ENCODE assay signal across 25 cellular contexts in the genomic region with DNA sequence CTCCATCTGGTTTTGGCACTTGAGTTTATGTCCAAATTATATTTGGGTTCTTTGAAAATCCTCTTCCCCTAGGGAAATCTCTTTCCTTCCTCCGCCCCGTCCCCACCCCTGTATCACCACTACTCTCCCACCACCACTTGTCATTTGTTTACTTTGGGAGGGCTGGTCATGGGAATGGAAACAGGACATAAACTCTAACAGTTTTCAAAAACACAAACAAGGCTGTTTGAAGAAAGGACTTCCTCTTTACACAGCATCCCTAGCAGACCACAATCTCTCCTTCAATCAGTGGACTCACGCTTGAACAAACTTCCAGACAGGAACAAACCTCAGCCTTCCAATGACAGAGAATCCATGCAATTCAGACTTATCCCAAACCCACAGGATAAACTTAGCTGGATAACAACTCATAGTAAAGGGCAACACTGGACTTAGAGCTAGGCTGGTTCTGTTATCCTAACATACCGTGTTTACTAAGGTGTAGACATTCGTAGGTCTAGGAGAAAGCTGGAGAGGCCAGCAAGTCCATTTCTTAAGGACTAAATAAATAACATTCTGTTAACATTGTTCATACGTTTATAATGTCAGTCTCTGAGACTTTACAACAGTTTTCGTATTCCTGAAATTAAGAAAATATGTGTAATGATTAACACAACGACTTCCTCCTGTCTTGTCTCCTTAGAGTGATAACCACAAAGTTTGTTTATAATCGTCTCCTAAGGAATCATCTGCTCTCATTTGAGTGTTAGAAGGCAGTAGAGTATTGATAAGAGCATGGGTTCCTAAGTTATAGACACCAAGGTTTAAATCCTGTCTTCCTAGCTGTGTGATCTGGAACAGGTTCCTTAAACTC. TPM values are rescaled to one million over a fixed set of nuclear protein-coding genes. Genes with fewer than 3 reads are reported as not detected.
DNase-seq lines count a peak whose midpoint lies in the region; ATAC-seq, FAIRE-seq and TF ChIP-seq lines count a peak whose summit lies in the region.
"Had no signal": no experiment of that assay in that cellular context is flagged by ENCODE, and none has a peak within 500 bp of the region (broad histone marks: within the 10 kb centered on the region; RNA-seq: fewer than 3 reads in every experiment).

No MANE protein-coding gene starts in this region.

- no peak overlapping the region for H3K4me3 Mint-ChIP-seq in WTC11
- H3K4me3 Mint-ChIP-seq: dendritic cell treated with granulocyte-macrophage colony-stimulating factor and Interleukin-4, amounts not matched to agents 40 ng/mL and 50 ng/mL, for 4 days; stimulated activated naive B cell treated with anti-CD40 and anti-IgM and Interleukin-4, amounts not matched to agents 10 μg/mL and 1 μg/mL and 100 μg/mL, for 72 hours; type B pancreatic cell had no signal

- peak overlapping the region; percentile 70 for H3K27ac ChIP-seq in HepG2 (ENCODE audit: extremely low read length, insufficient read depth, low read length)
- H3K27ac ChIP-seq in right lobe of liver: no peak overlapping the region
- H3K27ac ChIP-seq: body of pancreas, C4-2B, SJCRH30 had no signal

- TF ChIP-seq POLR2A in HepG2 (IDR thresholded peaks at IDR 0.05; ENCODE audit: insufficient read depth in 1 of 2, low read depth in 2 of 2, low read length in 2 of 2): no peak
- no peak for TF ChIP-seq POLR2A in right lobe of liver (IDR thresholded peaks at IDR 0.05)

- peaks cover 33% of the 10 kb centered on the region for H3K27me3 Mint-ChIP-seq in WTC11 (ENCODE audit: low read depth)

- no peaks in the 10 kb centered on the region for H3K36me3 Mint-ChIP-seq in WTC11
- H3K36me3 Mint-ChIP-seq: stimulated activated naive B cell treated with anti-CD40 and anti-IgM and Interleukin-4, amounts not matched to agents 10 μg/mL and 1 μg/mL and 100 μg/mL, for 72 hours; type B pancreatic cell had no signal

- H3K27me3 ChIP-seq in HepG2 (ENCODE audit: control insufficient read depth in 1 of 2, insufficient read depth in 2 of 2, low read length in 2 of 2) (no peaks in the 10 kb centered on the region), right lobe of liver (no peaks in the 10 kb centered on the region)
- H3K27me3 ChIP-seq: body of pancreas, SJCRH30 had no signal

- POLR2A ChIA-PET in HepG2 (lab: Yijun Ruan, JAX) (interaction anchor here (0.7 to 4.0 kb wide), 13 partner anchors 8 to 142 kb away, joined by 3 to 38 read pairs (median 5); no protein-coding TSS in a partner anchor), WTC11 (lab: Charles Lee) (no interaction called here)

- peak overlapping the region; percentile 66 for H3K4me2 ChIP-seq in HepG2 (ENCODE audit: low read depth, low read length)

- CTCF ChIA-PET in HepG2 (lab: Yijun Ruan, JAX; ENCODE audit: low intra/inter-chr PET ratio, low total read pairs): no interaction called here
- CTCF ChIA-PET in WTC11 (lab: Charles Lee): no interaction called here

- TF ChIP-seq RAD21 in HepG2 (CRISPR knock-in tag; IDR thresholded peaks at IDR 0.05): no peak

- no peak overlapping the region for H3K27ac Mint-ChIP-seq in WTC11
- H3K27ac Mint-ChIP-seq: dendritic cell treated with granulocyte-macrophage colony-stimulating factor and Interleukin-4, amounts not matched to agents 40 ng/mL and 50 ng/mL, for 4 days; stimulated activated naive B cell treated with anti-CD40 and anti-IgM and Interleukin-4, amounts not matched to agents 10 μg/mL and 1 μg/mL and 100 μg/mL, for 72 hours; type B pancreatic cell had no signal

- no peak overlapping the region for H2AFZ ChIP-seq in HepG2 (ENCODE audit: low read length)

- no peaks in the 10 kb centered on the region for H3K79me2 ChIP-seq in HepG2 (ENCODE audit: insufficient read depth, low read length)

- no TSS peak for BruUV-seq in HepG2 (replicated peaks; lab: Mats Ljungman, UMichigan)

- H3K4me1 ChIP-seq in HepG2 (ENCODE audit: insufficient read depth, low read length) (peaks cover 62% of the 10 kb centered on the region), right lobe of liver (no peaks in the 10 kb centered on the region)
- H3K4me1 ChIP-seq: body of pancreas, SJCRH30 had no signal

- DNase-seq in HepG2 (ENCODE audit: low spot score) (peak; percentile 99), right lobe of liver (no peak), WTC11 (ENCODE audit: low spot score) (no peak), left ventricle myocardium superior (no peak), SKM-1 treated with dmso at 0.1 percent for 144 hours (lab: John Stamatoyannopoulos, UW; ENCODE audit: unreplicated experiment) (no peak), iPS-NIHi11 (ENCODE audit: low spot score) (no peak)
- no peak for DNase-seq in stimulated activated naive CD4-positive, alpha-beta T cell (lab: John Stamatoyannopoulos, UW)
- DNase-seq: activated CD4-positive, alpha-beta T cell treated with anti-CD3 and anti-CD28 coated beads, Interleukin-2, amount 50 U/mL, for 4 hours; activated naive CD4-positive, alpha-beta T cell treated with anti-CD3 and anti-CD28 coated beads, Interleukin-2, amount 50 U/mL, for 16 hours; activated T-cell treated with anti-CD3 and anti-CD28 coated beads, Interleukin-2, amount 50 U/mL, for 1 hour; body of pancreas; erythroblast; NCI-H187 treated with DMSO at 0.1 percent for 48 hours; NCI-H510A; stimulated activated CD4-positive, alpha-beta T cell treated with anti-CD3 and anti-CD28 coated beads, Interleukin-15, amount 100 ng/mL, for 24 hours; stimulated activated naive B cell treated with anti-CD40 and anti-IgM and Interleukin-4, amounts not matched to agents 10 μg/mL and 1 μg/mL and 100 μg/mL, for 72 hours had no signal

- H3K36me3 ChIP-seq in HepG2 (replicated peaks in 1 of 2; ENCODE audit: control insufficient read depth in 1 of 2, insufficient read depth in 2 of 2, low read length in 2 of 2): no peaks in the 10 kb centered on the region
- H3K36me3 ChIP-seq in right lobe of liver: no peaks in the 10 kb centered on the region
- H3K36me3 ChIP-seq: SJCRH30 had no signal

- in situ Hi-C loops in HepG2 (cut with HindIII; ENCODE audit: extremely low pct_ligation_motif_present, low pct_unique_long_range_greater_than_20kb): no loop called here

- H3K4me3 ChIP-seq in HepG2 (replicated peaks in 1 of 3; ENCODE audit: insufficient read depth in 1 of 3, low read depth in 2 of 3, low read length in 3 of 3) (peak overlapping the region in 1 of 3 experiments; percentile 8; a peak in 2 of 6 replicates), right lobe of liver (no peak overlapping the region)
- H3K4me3 ChIP-seq: body of pancreas, lung, SJCRH30 had no signal

- no peaks in the 10 kb centered on the region for H3K9me3 Mint-ChIP-seq in WTC11
- H3K9me3 Mint-ChIP-seq: dendritic cell treated with granulocyte-macrophage colony-stimulating factor and Interleukin-4, amounts not matched to agents 40 ng/mL and 50 ng/mL, for 4 days; type B pancreatic cell had no signal

- intact Hi-C loops in HepG2 (cut with micrococcal nuclease; ENCODE audit: unreplicated experiment): loop anchor here (1.0 to 2.0 kb wide), 3 partner anchors 8 to 52 kb away; no protein-coding TSS in a partner anchor
- intact Hi-C loops in right lobe of liver (cut with DNase I): no loop called here
- intact Hi-C loops in left ventricle myocardium superior (cut with micrococcal nuclease): no loop called here

- H3K9ac ChIP-seq in HepG2 (ENCODE audit: insufficient read depth, low read depth, low read length): peak overlapping the region; percentile 55

- no peaks in the 10 kb centered on the region for H4K20me1 ChIP-seq in HepG2 (ENCODE audit: insufficient read depth, low read length)

- TF ChIP-seq EP300 in HepG2 (IDR thresholded peaks at IDR 0.05; ENCODE audit: low read depth in 2 of 2, low read length in 2 of 2) (peak in 1 of 2 experiments; percentile 98; a peak in 2 of 4 replicates), HepG2 (CRISPR knock-in tag; IDR thresholded peaks at IDR 0.05; ENCODE audit: borderline replicate concordance) (peak; percentile 98)

- 3% methylated on average over 9 of the region's 9 CpGs for WGBS in HepG2 (ENCODE audit: low lambda C conversion rate)
- 52% methylated on average over 9 of the region's 9 CpGs for WGBS in right lobe of liver (ENCODE audit: insufficient coverage, low coverage, low lambda C conversion rate, missing lambda C conversion rate)

- H3K9me3 ChIP-seq in HepG2 (ENCODE audit: low read length) (no peaks in the 10 kb centered on the region), right lobe of liver (no peaks in the 10 kb centered on the region)
- H3K9me3 ChIP-seq: body of pancreas, SJCRH30 had no signal

- no peaks in the 10 kb centered on the region for H3K4me1 Mint-ChIP-seq in WTC11

- no peak for TF ChIP-seq CTCF in HepG2 (CRISPR knock-in tag; IDR thresholded peaks at IDR 0.05)
- no peak for TF ChIP-seq CTCF in right lobe of liver (IDR thresholded peaks at IDR 0.05)
- no peak for TF ChIP-seq CTCF in WTC11 (IDR thresholded peaks at IDR 0.05)

- peak; percentile 77 for FAIRE-seq in HepG2 (lab: Jason Lieb, UNC)
- FAIRE-seq: A204.1 had no signal

- ATAC-seq in HepG2 (peak; percentile 99), right lobe of liver (no peak), WTC11 (no peak), left ventricle myocardium superior (peak; percentile 72), HG02642 (IDR thresholded peaks at IDR 0.05; ENCODE audit: poor library complexity, unreplicated experiment) (no peak)
- ATAC-seq: body of pancreas; stimulated activated naive B cell treated with anti-CD40 and anti-IgM and Interleukin-4, amounts not matched to agents 10 μg/mL and 1 μg/mL and 100 μg/mL, for 72 hours had no signal

RNA-seq across cellular contexts. Expression of a gene that starts 44.1 kb away (rescaled TPM):
- total RNA-seq in HepG2 (2016; rRNA removed; fragmentation: Illumina TruSeq; extraction: Trizol): not detected in 2 replicates
- total RNA-seq in HepG2 (2016; cell fraction: cytosol; rRNA removed; fragmentation: Illumina TruSeq; extraction: Trizol; ENCODE audit: low read depth): not detected in 2 replicates
- not detected in 2 replicates for total RNA-seq in HepG2 (2016; cell fraction: insoluble cytoplasmic fraction; rRNA removed; fragmentation: Illumina TruSeq; extraction: Trizol)
- not detected in 2 replicates for total RNA-seq in HepG2 (2016; cell fraction: membrane; rRNA removed; fragmentation: Illumina TruSeq; extraction: Trizol)
- not detected in 2 replicates for total RNA-seq in HepG2 (2016; cell fraction: nucleus; rRNA removed; fragmentation: Illumina TruSeq; extraction: Trizol)
- not detected in 2 replicates for polyA plus RNA-seq in HepG2 (2011; rRNA removed)
- not detected in 2 replicates for polyA plus RNA-seq in HepG2 (2011; cell fraction: cytosol; rRNA removed)
- not detected in 2 replicates for polyA plus RNA-seq in HepG2 (2011; cell fraction: nucleus; rRNA removed)
- 0.12 and 0.30 TPM in 2 replicates for polyA plus RNA-seq in HepG2 (2012)
- polyA plus RNA-seq in HepG2 (2016; cell fraction: cytosol; fragmentation: Illumina TruSeq; extraction: Trizol; ENCODE audit: low read depth): not detected in 2 replicates
- not detected in 2 replicates for polyA plus RNA-seq in HepG2 (2016; cell fraction: insoluble cytoplasmic fraction; fragmentation: Illumina TruSeq; extraction: Trizol; ENCODE audit: low read depth)
- not detected in 2 replicates for polyA plus RNA-seq in HepG2 (2016; cell fraction: membrane; fragmentation: Illumina TruSeq; extraction: Trizol; ENCODE audit: low read depth)
- not detected in 2 replicates for polyA plus RNA-seq in HepG2 (2016; cell fraction: nucleus; fragmentation: Illumina TruSeq; extraction: Trizol; ENCODE audit: insufficient read depth, low read depth)
- polyA minus RNA-seq in HepG2 (2011; rRNA and poly(A)+ RNA removed; ENCODE audit: low replicate concordance): not detected in 2 replicates
- polyA minus RNA-seq in HepG2 (2011; cell fraction: cytosol; rRNA and poly(A)+ RNA removed): not detected in 2 replicates
- not detected in 2 replicates for polyA minus RNA-seq in HepG2 (2011; cell fraction: nucleus; rRNA and poly(A)+ RNA removed)
- not detected for total RNA-seq in right lobe of liver
- total RNA-seq in WTC11 (2021): 0.09 TPM in 1 of 3 replicates, not detected in the others
- not detected for total RNA-seq in left ventricle myocardium superior
- total RNA-seq: glomerular endothelial cell, lung, SJCRH30 had no signal
- polyA plus RNA-seq: lung, neural cell had no signal

RNA-seq across cellular contexts. Expression of a gene that starts 52.9 kb away (rescaled TPM):
- total RNA-seq in HepG2 (2016; rRNA removed; fragmentation: Illumina TruSeq; extraction: Trizol): 45.8 and 56.5 TPM in 2 replicates
- 10.1 and 11.5 TPM in 2 replicates for total RNA-seq in HepG2 (2016; cell fraction: cytosol; rRNA removed; fragmentation: Illumina TruSeq; extraction: Trizol; ENCODE audit: low read depth)
- total RNA-seq in HepG2 (2016; cell fraction: insoluble cytoplasmic fraction; rRNA removed; fragmentation: Illumina TruSeq; extraction: Trizol): 42.4 and 56.4 TPM in 2 replicates
- total RNA-seq in HepG2 (2016; cell fraction: membrane; rRNA removed; fragmentation: Illumina TruSeq; extraction: Trizol): 25.5 and 30.0 TPM in 2 replicates
- 64.8 and 75.0 TPM in 2 replicates for total RNA-seq in HepG2 (2016; cell fraction: nucleus; rRNA removed; fragmentation: Illumina TruSeq; extraction: Trizol)
- polyA plus RNA-seq in HepG2 (2011; rRNA removed): 108 and 160 TPM in 2 replicates
- polyA plus RNA-seq in HepG2 (2011; cell fraction: cytosol; rRNA removed): 44.8 and 69.4 TPM in 2 replicates
- 68.4 and 74.0 TPM in 2 replicates for polyA plus RNA-seq in HepG2 (2011; cell fraction: nucleus; rRNA removed)
- 78.0 and 114 TPM in 2 replicates for polyA plus RNA-seq in HepG2 (2012)
- polyA plus RNA-seq in HepG2 (2016; cell fraction: cytosol; fragmentation: Illumina TruSeq; extraction: Trizol; ENCODE audit: low read depth): 4.9 and 5.0 TPM in 2 replicates
- 31.1 and 31.2 TPM in 2 replicates for polyA plus RNA-seq in HepG2 (2016; cell fraction: insoluble cytoplasmic fraction; fragmentation: Illumina TruSeq; extraction: Trizol; ENCODE audit: low read depth)
- polyA plus RNA-seq in HepG2 (2016; cell fraction: membrane; fragmentation: Illumina TruSeq; extraction: Trizol; ENCODE audit: low read depth): 16.0 and 17.5 TPM in 2 replicates
- polyA plus RNA-seq in HepG2 (2016; cell fraction: nucleus; fragmentation: Illumina TruSeq; extraction: Trizol; ENCODE audit: insufficient read depth, low read depth): 60.5 and 63.3 TPM in 2 replicates
- polyA minus RNA-seq in HepG2 (2011; rRNA and poly(A)+ RNA removed; ENCODE audit: low replicate concordance): 0.54 and 87.5 TPM in 2 replicates
- polyA minus RNA-seq in HepG2 (2011; cell fraction: cytosol; rRNA and poly(A)+ RNA removed): 133 and 175 TPM in 2 replicates
- polyA minus RNA-seq in HepG2 (2011; cell fraction: nucleus; rRNA and poly(A)+ RNA removed): 269 and 305 TPM in 2 replicates
- 10 to 100 TPM; 27.5 to 61.6 (median 45.6) TPM for total RNA-seq in right lobe of liver
- total RNA-seq in WTC11 (2021): 29.7 to 34.9 TPM (median 30.8 TPM) in 3 replicates
- total RNA-seq in left ventricle myocardium superior: 1.4 TPM
- polyA plus RNA-seq: neural cell had no signal

RNA-seq across cellular contexts. Expression of a gene that starts 53.7 kb away (rescaled TPM):
- total RNA-seq in HepG2 (2016; rRNA removed; fragmentation: Illumina TruSeq; extraction: Trizol) (not detected in 2 replicates), right lobe of liver (1 to 10 TPM in 1 of 6 experiments, not detected in 5; 1.6 TPM), WTC11 (2021) (not detected in 3 replicates), left ventricle myocardium superior (not detected)
- not detected in 2 replicates for total RNA-seq in HepG2 (2016; cell fraction: cytosol; rRNA removed; fragmentation: Illumina TruSeq; extraction: Trizol; ENCODE audit: low read depth)
- not detected in 2 replicates for total RNA-seq in HepG2 (2016; cell fraction: insoluble cytoplasmic fraction; rRNA removed; fragmentation: Illumina TruSeq; extraction: Trizol)
- total RNA-seq in HepG2 (2016; cell fraction: membrane; rRNA removed; fragmentation: Illumina TruSeq; extraction: Trizol): not detected in 2 replicates
- not detected in 2 replicates for total RNA-seq in HepG2 (2016; cell fraction: nucleus; rRNA removed; fragmentation: Illumina TruSeq; extraction: Trizol)
- 0.04 TPM in 1 of 2 replicates, not detected in the other for polyA plus RNA-seq in HepG2 (2011; rRNA removed)
- polyA plus RNA-seq in HepG2 (2011; cell fraction: cytosol; rRNA removed): not detected in 2 replicates
- not detected in 2 replicates for polyA plus RNA-seq in HepG2 (2011; cell fraction: nucleus; rRNA removed)
- 0.25 and 0.27 TPM in 2 replicates for polyA plus RNA-seq in HepG2 (2012)
- polyA plus RNA-seq in HepG2 (2016; cell fraction: cytosol; fragmentation: Illumina TruSeq; extraction: Trizol; ENCODE audit: low read depth): not detected in 2 replicates
- not detected in 2 replicates for polyA plus RNA-seq in HepG2 (2016; cell fraction: insoluble cytoplasmic fraction; fragmentation: Illumina TruSeq; extraction: Trizol; ENCODE audit: low read depth)
- polyA plus RNA-seq in HepG2 (2016; cell fraction: membrane; fragmentation: Illumina TruSeq; extraction: Trizol; ENCODE audit: low read depth): not detected in 2 replicates
- not detected in 2 replicates for polyA plus RNA-seq in HepG2 (2016; cell fraction: nucleus; fragmentation: Illumina TruSeq; extraction: Trizol; ENCODE audit: insufficient read depth, low read depth)
- not detected in 2 replicates for polyA minus RNA-seq in HepG2 (2011; rRNA and poly(A)+ RNA removed; ENCODE audit: low replicate concordance)
- not detected in 2 replicates for polyA minus RNA-seq in HepG2 (2011; cell fraction: cytosol; rRNA and poly(A)+ RNA removed)
- not detected in 2 replicates for polyA minus RNA-seq in HepG2 (2011; cell fraction: nucleus; rRNA and poly(A)+ RNA removed)
- total RNA-seq: body of pancreas, glomerular endothelial cell, lung, SJCRH30 had no signal
- polyA plus RNA-seq: lung, neural cell had no signal

Comparison
In these comparisons a context has a peak if more than half of its experiments do, and no peak if none do; other contexts are left out.
1. ATAC-seq: peak in HepG2 (single experiment) and left ventricle myocardium superior (single experiment); none in right lobe of liver (0 of 4), WTC11 (single experiment) and HG02642 (single experiment).